7 cellular contexts compared by ENCODE assay signal in genomic region chr4:110596431-110596830, GRCh38. TPM values are rescaled to one million over a fixed set of nuclear protein-coding genes. Genes with fewer than 3 reads are reported as not detected.
"Had no signal": no experiment of that assay in that cellular context is flagged by ENCODE, and none has a peak within 500 bp of the region (broad histone marks: within the 10 kb centered on the region; RNA-seq: fewer than 3 reads in every experiment).

No MANE protein-coding gene starts in this region.

- H3K4me1 Mint-ChIP-seq: IgD-negative memory B cell had no signal

- DNase-seq: IMR-90, KBM-7, KG1 had no signal

- H3K36me3 Mint-ChIP-seq: IgD-negative memory B cell had no signal

- ATAC-seq: HepG2 had no signal

- H3K27ac ChIP-seq: HL-60 had no signal

- FAIRE-seq: HepG2, HTR-8/SVneo had no signal

- H3K27ac Mint-ChIP-seq: IgD-negative memory B cell had no signal

RNA-seq across cellular contexts. Expression of gene PITX2, which starts 26.4 kb away (rescaled TPM):
- total RNA-seq: HepG2 had no signal
- polyA plus RNA-seq: HepG2, IgD-negative memory B cell had no signal
